16 cellular contexts compared by ENCODE assay signal in the genomic region with DNA sequence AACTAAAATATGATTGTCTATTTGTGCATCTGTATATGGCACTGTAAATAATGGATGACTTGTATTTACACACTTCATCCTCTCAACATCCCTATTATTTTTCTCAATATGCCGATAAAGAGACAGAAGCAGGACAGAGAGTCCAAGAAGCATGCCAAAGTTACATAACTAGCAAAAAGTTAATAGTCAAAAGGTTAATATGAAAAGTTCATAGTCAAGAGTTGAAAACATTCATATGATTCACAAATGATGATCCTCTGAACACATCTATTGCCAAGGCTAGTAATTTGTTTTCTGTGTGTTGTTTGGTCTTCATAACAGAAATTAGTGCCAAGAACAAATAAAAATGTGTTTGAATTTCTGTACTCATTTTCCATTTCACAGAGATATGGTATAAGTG.
DNase-seq lines count a peak whose midpoint lies in the region; ATAC-seq, FAIRE-seq and TF ChIP-seq lines count a peak whose summit lies in the region.
"Had no signal": no experiment of that assay in that cellular context is flagged by ENCODE, and none has a peak within 500 bp of the region (broad histone marks: within the 10 kb centered on the region; RNA-seq: fewer than 3 reads in every experiment).

No MANE protein-coding gene starts in this region.

- TF ChIP-seq CTCF in gastroesophageal sphincter (IDR thresholded peaks at IDR 0.05) = no peak

- TF ChIP-seq POLR2A in gastroesophageal sphincter (IDR thresholded peaks at IDR 0.05) = no peak

- TF ChIP-seq EP300 in gastroesophageal sphincter (IDR thresholded peaks at IDR 0.05) = no peak

- DNase-seq in GM18507 (ENCODE audit: extremely low spot score, insufficient read length, low read depth) (peak; percentile 1), HPDE6-E6E7 (ENCODE audit: extremely low spot score) (peak; percentile 17), aorta (no peak), NCI-H1694 treated with DMSO at 0.1 percent for 48 hours (lab: John Stamatoyannopoulos, UW) (no peak), substantia nigra (lab: John Stamatoyannopoulos, UW) (no peak)
- DNase-seq: ACHN; BE2C; C1 segment of cervical spinal cord; Caco-2; CD4-positive, CD25-positive, alpha-beta regulatory T cell; H9 had no signal

- FAIRE-seq in GM18507 (lab: Jason Lieb, UNC) = no peak
- FAIRE-seq: A204.1, D721Med, H1 had no signal

- H3K27me3 ChIP-seq in gastroesophageal sphincter (no peaks in the 10 kb centered on the region), aorta (ENCODE audit: control insufficient read depth in 1 of 2, insufficient read depth in 2 of 2, low read length in 1 of 2) (no peaks in the 10 kb centered on the region)
- H3K27me3 ChIP-seq: BE2C had no signal

- H3K4me1 ChIP-seq in gastroesophageal sphincter (peaks cover 0 to 11% (median 0%) of the 10 kb centered on the region in 3 donors), aorta (ENCODE audit: control insufficient read depth in 1 of 2, insufficient read depth in 2 of 2, low read length in 2 of 2) (peaks cover 0 to 7% of the 10 kb centered on the region in 2 donors)
- H3K4me1 ChIP-seq: Caco-2 had no signal

- 71 to 89% methylated on average over 1 of the region's 1 CpG for WGBS in gastroesophageal sphincter (ENCODE audit: low coverage in 1 of 2), 2 donors
- WGBS in aorta, 2 donors = 96 to 100% methylated on average over 1 of the region's 1 CpG

- intact Hi-C loops in aorta (cut with DNase I) = no loop called here

- no peak overlapping the region for H3K4me3 ChIP-seq in gastroesophageal sphincter
- no peak overlapping the region for H3K4me3 ChIP-seq in aorta (ENCODE audit: low read length in 2 of 2)

- H3K36me3 ChIP-seq in gastroesophageal sphincter (no peaks in the 10 kb centered on the region), aorta (ENCODE audit: control insufficient read depth in 1 of 2, insufficient read depth in 2 of 2, low read length in 1 of 2) (no peaks in the 10 kb centered on the region)

- ATAC-seq in gastroesophageal sphincter (peak; percentile 55), aorta (ENCODE audit: low FRiP score) (peak; percentile 23), HG03521 (IDR thresholded peaks at IDR 0.05; ENCODE audit: unreplicated experiment) (no peak)

- H3K9me3 ChIP-seq in gastroesophageal sphincter (no peaks in the 10 kb centered on the region), aorta (ENCODE audit: control insufficient read depth, low read length) (no peaks in the 10 kb centered on the region)
- H3K9me3 ChIP-seq: BE2C, Caco-2 had no signal

- H3K27ac ChIP-seq in gastroesophageal sphincter (no peak overlapping the region), aorta (ENCODE audit: low read depth in 1 of 2, low read length in 2 of 2) (no peak overlapping the region), substantia nigra (ENCODE audit: low read depth, low read length, poor library complexity, severe bottlenecking) (no peak overlapping the region)

Comparison
In these comparisons a context has a peak if more than half of its experiments do, and no peak if none do; other contexts are left out.
1. DNase-seq: peak in GM18507 (single experiment) and HPDE6-E6E7 (single experiment); none in aorta (0 of 2), NCI-H1694 treated with DMSO at 0.1 percent for 48 hours (single experiment) and substantia nigra (0 of 49).